31 cellular contexts compared by ENCODE assay signal in genomic region chr10:37549054-37549453, GRCh38.
"Had no signal": no experiment of that assay in that cellular context is flagged by ENCODE, and none has a peak within 500 bp of the region (broad histone marks: within the 10 kb centered on the region; RNA-seq: fewer than 3 reads in every experiment).

No MANE protein-coding gene starts in this region.

- H3K36me3 ChIP-seq: adrenal gland, esophagus squamous epithelium, gastroesophageal sphincter, heart right ventricle had no signal

- H3K27me3 ChIP-seq: adrenal gland, body of pancreas, esophagus squamous epithelium, gastroesophageal sphincter had no signal

- H3K9me3 ChIP-seq: adrenal gland, body of pancreas had no signal

- H3K4me1 ChIP-seq: body of pancreas, esophagus squamous epithelium, gastroesophageal sphincter had no signal

- H3K27ac ChIP-seq: adrenal gland, body of pancreas, esophagus squamous epithelium, gastroesophageal sphincter had no signal

- DNase-seq: activated CD4-positive, alpha-beta memory T cell treated with anti-CD3 and anti-CD28 coated beads for 36 hours; activated CD4-positive, alpha-beta T cell treated with anti-CD3 and anti-CD28 coated beads for 36 hours; activated CD4-positive, alpha-beta T cell treated with anti-CD3 and anti-CD28 coated beads, Interleukin-2, amount 10 ng/mL, durations not matched to agents 24 days and 14 days; activated CD4-positive, CD25-positive, alpha-beta regulatory T cell; activated CD4-positive, CD25-positive, alpha-beta regulatory T cell treated with anti-CD3 and anti-CD28 coated beads, Interleukin-2, amount 50 U/mL, for 72 hours; activated CD8-positive, alpha-beta memory T cell treated with anti-CD3 and anti-CD28 coated beads, Interleukin-2, amount 10 ng/mL, durations not matched to agents 7 days and 5 days; activated CD8-positive, alpha-beta memory T cell treated with anti-CD3 and anti-CD28 coated beads, Interleukin-2, amount 50 U/mL, for 4 hours; activated CD8-positive, alpha-beta T cell treated with anti-CD3 and anti-CD28 coated beads, Interleukin-2, amount 10 ng/mL, durations not matched to agents 7 days and 5 days; activated gamma-delta T cell; activated naive CD4-positive, alpha-beta T cell treated with Interleukin-2 at 50 U/mL for 16 hours; activated naive CD8-positive, alpha-beta T cell treated with anti-CD3 and anti-CD28 coated beads for 36 hours; activated naive CD8-positive, alpha-beta T cell treated with anti-CD3 and anti-CD28 coated beads, Interleukin-2, amount 50 U/mL, for 24 hours; activated T-cell treated with anti-CD3 and anti-CD28 coated beads, Interleukin-2, amount 50 U/mL, for 1 hour; activated T-cell treated with anti-CD3 and anti-CD28 coated beads, Interleukin-2, amount 50 U/mL, for 48 hours; adrenal gland; amygdala; aorta; body of pancreas; caudate nucleus; cortex of kidney; dermis blood vessel endothelial cell; effector CD4-positive, alpha-beta T cell; effector memory CD8-positive, alpha-beta T cell; erythroblast; esophagus squamous epithelium; foreskin melanocyte; heart right ventricle; T-helper 1 cell; T-helper 17 cell; T1000 had no signal

- H3K4me3 ChIP-seq: adrenal gland, body of pancreas, esophagus squamous epithelium, gastroesophageal sphincter, heart right ventricle had no signal
